Comparison of ENCODE assay signal across 35 cellular contexts in genomic region chr2:72255540-72255939, GRCh38.
A peak's percentile ranks its signal among the peaks of the same experiment; 100 is the strongest.
DNase-seq lines count a peak whose midpoint lies in the region; ATAC-seq and TF ChIP-seq lines count a peak whose summit lies in the region.
"Had no signal": no experiment of that assay in that cellular context is flagged by ENCODE, and none has a peak within 500 bp of the region (broad histone marks: within the 10 kb centered on the region; RNA-seq: fewer than 3 reads in every experiment).

No MANE protein-coding gene starts in this region.

- no peak overlapping the region for H2BK12ac ChIP-seq in trophoblast cell (ENCODE audit: low read length)

- ATAC-seq in right lobe of liver, result no peak
- no peak for ATAC-seq in GM21576 (IDR thresholded peaks at IDR 0.05; ENCODE audit: unreplicated experiment)
- ATAC-seq: A549; CD8-positive, alpha-beta T cell had no signal

- H3K9me3 Mint-ChIP-seq in glutamatergic neuron (ENCODE audit: unreplicated experiment) (peaks cover 7% of the 10 kb centered on the region), mesothelial cell of epicardium (peaks cover 18% of the 10 kb centered on the region)

- H3K4me1 Mint-ChIP-seq in glutamatergic neuron (ENCODE audit: low read depth, unreplicated experiment) (peaks cover 20% of the 10 kb centered on the region), mesothelial cell of epicardium (peaks cover 47% of the 10 kb centered on the region)
- H3K4me1 Mint-ChIP-seq: B cell; CD14-positive monocyte; CD4-positive, alpha-beta memory T cell; CD4-positive, CD25-positive, alpha-beta regulatory T cell; CD8-positive, alpha-beta memory T cell had no signal

- H2BK120ac ChIP-seq in trophoblast cell (ENCODE audit: insufficient read depth, low read length, poor library complexity), result no peak overlapping the region

- H3K14ac ChIP-seq in trophoblast cell (ENCODE audit: low read length), result no peak overlapping the region

- no peak overlapping the region for H3K4me3 Mint-ChIP-seq in glutamatergic neuron (ENCODE audit: unreplicated experiment)
- no peak overlapping the region for H3K4me3 Mint-ChIP-seq in mesothelial cell of epicardium
- H3K4me3 Mint-ChIP-seq: B cell; CD14-positive monocyte; CD4-positive, alpha-beta memory T cell; CD4-positive, alpha-beta T cell; CD4-positive, CD25-positive, alpha-beta regulatory T cell; CD8-positive, alpha-beta memory T cell; CD8-positive, alpha-beta T cell had no signal

- peak overlapping the region; percentile 81 for H3K27ac Mint-ChIP-seq in glutamatergic neuron (ENCODE audit: unreplicated experiment)
- H3K27ac Mint-ChIP-seq in mesothelial cell of epicardium, result peak overlapping the region; percentile 83
- H3K27ac Mint-ChIP-seq: B cell; CD14-positive monocyte; CD4-positive, alpha-beta T cell; CD4-positive, CD25-positive, alpha-beta regulatory T cell; CD8-positive, alpha-beta memory T cell; CD8-positive, alpha-beta T cell had no signal

- H3K79me1 ChIP-seq in trophoblast cell (ENCODE audit: low read length), result no peaks in the 10 kb centered on the region

- H4K12ac ChIP-seq in trophoblast cell (ENCODE audit: low read depth, low read length), result no peak overlapping the region

- H3K4ac ChIP-seq in trophoblast cell (ENCODE audit: low read depth, low read length), result no peak overlapping the region

- H3K27ac ChIP-seq in liver (ENCODE audit: low read depth in 1 of 2, low read length in 2 of 2) (peak overlapping the region in 1 of 2 donors; percentile 27), right lobe of liver (no peak overlapping the region), trophoblast cell (ENCODE audit: low read depth, low read length) (no peak overlapping the region)
- H3K27ac ChIP-seq: 22Rv1; A549; BLaER1; BLaER1 treated with 17β-estradiol and CSF1 and Interleukin-3, amounts not matched to agents 10 nM and 100 nM; C4-2B had no signal

- H3K79me2 ChIP-seq in trophoblast cell (ENCODE audit: control insufficient read depth, insufficient read depth, low read length, poor library complexity), result no peaks in the 10 kb centered on the region

- no peak overlapping the region for H2AFZ ChIP-seq in trophoblast cell (ENCODE audit: insufficient read depth, low read length, poor library complexity)

- H3K9ac ChIP-seq in liver (ENCODE audit: low read depth in 1 of 2, low read length in 2 of 2) (no peak overlapping the region), trophoblast cell (ENCODE audit: low read length) (no peak overlapping the region)
- H3K9ac ChIP-seq: BLaER1; BLaER1 treated with 17β-estradiol and CSF1 and Interleukin-3, amounts not matched to agents 10 nM and 100 nM had no signal

- WGBS in liver, result 85% methylated on average over 1 of the region's 1 CpG
- 60% methylated on average over 1 of the region's 1 CpG for WGBS in right lobe of liver (ENCODE audit: insufficient coverage, low coverage, low lambda C conversion rate, missing lambda C conversion rate)
- no CpG with 5 or more reads among the region's 1 CpG for WGBS in trophoblast cell (ENCODE audit: extremely low coverage, insufficient coverage, insufficient read length)

- H2BK5ac ChIP-seq in trophoblast cell (ENCODE audit: low read depth, low read length, poor library complexity), result no peak overlapping the region

- intact Hi-C loops in right lobe of liver (cut with DNase I), result no loop called here
- intact Hi-C loops in cardiac septum (cut with DNase I), result no loop called here

- no peak overlapping the region for H3K18ac ChIP-seq in trophoblast cell (ENCODE audit: low read length)

- no peaks in the 10 kb centered on the region for H3K4me1 ChIP-seq in liver (ENCODE audit: control insufficient read depth in 4 of 4, insufficient read depth in 4 of 4, low read length in 3 of 4)
- H3K4me1 ChIP-seq in right lobe of liver, result no peaks in the 10 kb centered on the region
- no peaks in the 10 kb centered on the region for H3K4me1 ChIP-seq in trophoblast cell (ENCODE audit: control insufficient read depth in 1 of 2, insufficient read depth in 2 of 2, low read length in 2 of 2)
- H3K4me1 ChIP-seq: A549, BE2C, Caco-2 had no signal

- no peak overlapping the region for H3K4me3 ChIP-seq in liver (ENCODE audit: low read depth in 1 of 3, low read length in 3 of 3)
- H3K4me3 ChIP-seq in right lobe of liver, result no peak overlapping the region
- no peak overlapping the region for H3K4me3 ChIP-seq in trophoblast cell (ENCODE audit: low read depth, low read length)
- H3K4me3 ChIP-seq: A549; BLaER1; BLaER1 treated with 17β-estradiol and CSF1 and Interleukin-3, amounts not matched to agents 10 nM and 100 nM had no signal

- TF ChIP-seq RAD21 in liver (IDR thresholded peaks at IDR 0.05), result no peak

- H3K27me3 Mint-ChIP-seq in glutamatergic neuron (ENCODE audit: unreplicated experiment), result peaks cover 5% of the 10 kb centered on the region
- H3K27me3 Mint-ChIP-seq in mesothelial cell of epicardium (ENCODE audit: low read depth), result no peaks in the 10 kb centered on the region
- H3K27me3 Mint-ChIP-seq: B cell; CD4-positive, alpha-beta memory T cell; CD4-positive, alpha-beta T cell; CD4-positive, CD25-positive, alpha-beta regulatory T cell; CD8-positive, alpha-beta memory T cell had no signal

- no peak overlapping the region for H2AK5ac ChIP-seq in trophoblast cell (ENCODE audit: low read length)

- no peaks in the 10 kb centered on the region for H3K36me3 ChIP-seq in liver (ENCODE audit: control insufficient read depth in 4 of 4, insufficient read depth in 3 of 4, low read depth in 1 of 4, low read length in 3 of 4)
- H3K36me3 ChIP-seq in right lobe of liver, result no peaks in the 10 kb centered on the region
- H3K36me3 ChIP-seq in trophoblast cell (ENCODE audit: control insufficient read depth in 1 of 2, insufficient read depth in 2 of 2, low read length in 2 of 2), result no peaks in the 10 kb centered on the region
- H3K36me3 ChIP-seq: BE2C; BLaER1; BLaER1 treated with 17β-estradiol and CSF1 and Interleukin-3, amounts not matched to agents 10 nM and 100 nM had no signal

- H3K23ac ChIP-seq in trophoblast cell (ENCODE audit: low read length), result no peak overlapping the region

- H3K36me3 Mint-ChIP-seq in glutamatergic neuron (ENCODE audit: unreplicated experiment), result no peaks in the 10 kb centered on the region
- H3K36me3 Mint-ChIP-seq in mesothelial cell of epicardium, result peaks cover 31% of the 10 kb centered on the region
- H3K36me3 Mint-ChIP-seq: CD14-positive monocyte had no signal

- TF ChIP-seq CTCF in liver (IDR thresholded peaks at IDR 0.05; ENCODE audit: low read depth, low read length, missing input control) (no peak), right lobe of liver (IDR thresholded peaks at IDR 0.05) (no peak), glutamatergic neuron (IDR thresholded peaks at IDR 0.05; ENCODE audit: partially characterized antibody, unreplicated experiment) (no peak), mesothelial cell of epicardium (IDR thresholded peaks at IDR 0.05; ENCODE audit: unreplicated experiment) (no peak)

- no peaks in the 10 kb centered on the region for H3K27me3 ChIP-seq in liver (ENCODE audit: control insufficient read depth in 4 of 4, insufficient read depth in 4 of 4, low read length in 3 of 4)
- no peaks in the 10 kb centered on the region for H3K27me3 ChIP-seq in right lobe of liver
- no peaks in the 10 kb centered on the region for H3K27me3 ChIP-seq in trophoblast cell (ENCODE audit: insufficient read depth, low read length)
- H3K27me3 ChIP-seq: BE2C; BLaER1; BLaER1 treated with 17β-estradiol and CSF1 and Interleukin-3, amounts not matched to agents 10 nM and 100 nM had no signal

- DNase-seq in right lobe of liver (no peak), glutamatergic neuron (no peak), mesothelial cell of epicardium (ENCODE audit: low spot score in 2 of 2, unreplicated experiment in 2 of 2) (no peak), trophoblast cell (peak; percentile 8 to 81), cardiac septum (ENCODE audit: low spot score) (no peak)
- no peak for DNase-seq in activated effector memory CD4-positive, alpha-beta T cell treated with Interleukin-2 at 50 U/mL for 16 hours
- DNase-seq: 8988T; ACHN; AML-193; BE2C; C1 segment of cervical spinal cord; Caco-2; Calu3; CD4-positive, alpha-beta memory T cell; CD4-positive, alpha-beta T cell; CD4-positive, CD25-positive, alpha-beta regulatory T cell; CD8-positive, alpha-beta memory T cell; CD8-positive, alpha-beta T cell; COR-L47; DMS 273 treated with DMSO at 0.1 percent for 48 hours; DMS153; DMS53; DMS79; DMS79 treated with DMSO at 0.1 percent for 48 hours; DND-41; EL had no signal

- H3K9me3 ChIP-seq in liver (ENCODE audit: control insufficient read depth in 4 of 4, low read length in 3 of 4) (no peaks in the 10 kb centered on the region), right lobe of liver (no peaks in the 10 kb centered on the region), trophoblast cell (ENCODE audit: insufficient read depth, low read depth, low read length) (no peaks in the 10 kb centered on the region)
- H3K9me3 ChIP-seq: A549, BE2C, BLaER1, Caco-2 had no signal

- H4K91ac ChIP-seq in trophoblast cell (ENCODE audit: low read depth, low read length), result no peak overlapping the region

- H4K8ac ChIP-seq in trophoblast cell (ENCODE audit: low read depth, low read length), result no peak overlapping the region

- no peak for TF ChIP-seq POLR2A in right lobe of liver (IDR thresholded peaks at IDR 0.05)

- no peak overlapping the region for H3K4me2 ChIP-seq in trophoblast cell (ENCODE audit: low read length)
- H3K4me2 ChIP-seq: A549; BLaER1; BLaER1 treated with 17β-estradiol and CSF1 and Interleukin-3, amounts not matched to agents 10 nM and 100 nM had no signal

TF ChIP-seq in liver, 16 proteins besides CTCF, POLR2A, EP300 and RAD21 (continues in another document):
- no peak for TF ChIP-seq TAF1 (conservative IDR thresholded peaks at IDR 0.05)
- no peak for TF ChIP-seq JUND (IDR thresholded peaks at IDR 0.05)
- TF ChIP-seq SP1 (IDR thresholded peaks at IDR 0.05), result peak; percentile 37
- TF ChIP-seq, protein P1, sequence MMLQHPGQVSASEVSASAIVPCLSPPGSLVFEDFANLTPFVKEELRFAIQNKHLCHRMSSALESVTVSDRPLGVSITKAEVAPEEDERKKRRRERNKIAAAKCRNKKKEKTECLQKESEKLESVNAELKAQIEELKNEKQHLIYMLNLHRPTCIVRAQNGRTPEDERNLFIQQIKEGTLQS (IDR thresholded peaks at IDR 0.05), result peak; percentile 63
- TF ChIP-seq HNF4A (conservative IDR thresholded peaks at IDR 0.05), result peak in 1 of 2 donors; percentile 91
- TF ChIP-seq EGR1 (IDR thresholded peaks at IDR 0.05; ENCODE audit: low read depth in 2 of 2), result no peak
- peak; percentile 68 for TF ChIP-seq HNF4G (IDR thresholded peaks at IDR 0.05)
- no peak for TF ChIP-seq RXRA (IDR thresholded peaks at IDR 0.05)
- TF ChIP-seq NR2F2 (IDR thresholded peaks at IDR 0.05), result no peak
- TF ChIP-seq YY1 (IDR thresholded peaks at IDR 0.05), result no peak
- TF ChIP-seq FOXA1 (IDR thresholded peaks at IDR 0.05), result no peak

Comparison
In these comparisons a context has a peak if more than half of its experiments do, and no peak if none do; other contexts are left out.
1. DNase-seq: peak in trophoblast cell (2 of 2); none in right lobe of liver (0 of 3), glutamatergic neuron (single experiment), mesothelial cell of epicardium (0 of 2), cardiac septum (single experiment) and activated effector memory CD4-positive, alpha-beta T cell treated with Interleukin-2 at 50 U/mL for 16 hours (single experiment).